ENCODE assay signal across 1 cellular context in the genomic region with DNA sequence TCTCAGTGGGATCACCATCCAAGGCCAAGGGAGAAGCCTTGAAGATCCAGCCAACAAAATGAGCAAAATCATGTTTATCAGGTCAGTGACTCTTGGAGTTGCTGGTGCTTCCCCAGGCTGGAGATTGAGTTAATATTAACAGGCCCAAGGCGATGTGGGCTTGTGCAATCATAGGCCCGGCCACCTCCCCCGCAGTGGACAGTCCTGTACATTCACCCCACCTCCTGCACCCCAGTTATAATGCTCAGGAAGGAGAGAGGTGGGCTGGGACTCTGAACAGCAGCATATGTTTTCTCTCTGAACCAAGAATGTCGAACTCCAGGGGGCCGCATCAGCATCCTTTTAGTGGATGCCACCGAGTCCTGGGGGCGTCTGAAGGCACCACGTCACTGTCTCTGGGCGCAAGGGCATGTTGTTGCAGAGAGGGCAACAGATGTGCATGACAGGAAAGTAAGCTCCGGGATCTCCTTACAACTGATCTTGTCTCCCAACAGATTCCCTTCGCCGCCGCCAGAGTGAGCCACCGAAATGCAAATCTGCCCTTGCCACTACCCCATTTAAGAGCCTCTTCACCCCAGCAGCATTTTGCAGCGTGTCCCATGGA.
TF ChIP-seq lines count a peak whose summit lies in the region.

No MANE protein-coding gene starts in this region.

TF ChIP-seq in HepG2, 621 proteins besides CTCF, POLR2A, EP300 and RAD21 (continues in another document):
- TF ChIP-seq ZNF772 (CRISPR knock-in tag; IDR thresholded peaks at IDR 0.05), result peak; percentile 49; the same call in 1 of the 2 replicates
- peak; percentile 78 for TF ChIP-seq ZNF501 (CRISPR knock-in tag; IDR thresholded peaks at IDR 0.05)
- TF ChIP-seq ZNF773 (CRISPR knock-in tag; IDR thresholded peaks at IDR 0.05; ENCODE audit: borderline replicate concordance), result no peak
- TF ChIP-seq ZNF800 (CRISPR knock-in tag; IDR thresholded peaks at IDR 0.05), result no peak
- TF ChIP-seq SP140L (CRISPR knock-in tag; IDR thresholded peaks at IDR 0.05; ENCODE audit: borderline replicate concordance), result no peak
- no peak for TF ChIP-seq THRA (CRISPR knock-in tag; IDR thresholded peaks at IDR 0.05; ENCODE audit: borderline replicate concordance)
- no peak for TF ChIP-seq ZNF672 (CRISPR knock-in tag; IDR thresholded peaks at IDR 0.05)
- TF ChIP-seq FLYWCH1 (CRISPR knock-in tag; IDR thresholded peaks at IDR 0.05), result no peak
- TF ChIP-seq RXRA (CRISPR knock-in tag; IDR thresholded peaks at IDR 0.05), result peak; percentile 66; the same call in 1 of the 2 replicates
- TF ChIP-seq, protein P1, sequence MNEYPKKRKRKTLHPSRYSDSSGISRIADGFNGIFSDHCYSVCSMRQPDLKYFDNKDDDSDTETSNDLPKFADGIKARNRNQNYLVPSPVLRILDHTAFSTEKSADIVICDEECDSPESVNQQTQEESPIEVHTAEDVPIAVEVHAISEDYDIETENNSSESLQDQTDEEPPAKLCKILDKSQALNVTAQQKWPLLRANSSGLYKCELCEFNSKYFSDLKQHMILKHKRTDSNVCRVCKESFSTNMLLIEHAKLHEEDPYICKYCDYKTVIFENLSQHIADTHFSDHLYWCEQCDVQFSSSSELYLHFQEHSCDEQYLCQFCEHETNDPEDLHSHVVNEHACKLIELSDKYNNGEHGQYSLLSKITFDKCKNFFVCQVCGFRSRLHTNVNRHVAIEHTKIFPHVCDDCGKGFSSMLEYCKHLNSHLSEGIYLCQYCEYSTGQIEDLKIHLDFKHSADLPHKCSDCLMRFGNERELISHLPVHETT (CRISPR knock-in tag; conservative IDR thresholded peaks at IDR 0.05), result 0 out of 2 replicates have a peak, but pooled peaks have one; percentile 49
- TF ChIP-seq MATR3 (CRISPR knock-in tag; IDR thresholded peaks at IDR 0.05), result no peak
- no peak; the same call in 1 of the 2 replicates for TF ChIP-seq ZNF263 (CRISPR knock-in tag; IDR thresholded peaks at IDR 0.05)
- peak; percentile 22; the same call in 1 of the 2 replicates for TF ChIP-seq BRD4 (CRISPR knock-in tag; IDR thresholded peaks at IDR 0.05)
- no peak for TF ChIP-seq IRX3 (CRISPR knock-in tag; IDR thresholded peaks at IDR 0.05; ENCODE audit: borderline replicate concordance, low read depth)
- TF ChIP-seq ATF1 (CRISPR knock-in tag; IDR thresholded peaks at IDR 0.05), result no peak
- TF ChIP-seq JUND (CRISPR knock-in tag; IDR thresholded peaks at IDR 0.05), result peak; percentile 60; the same call in 1 of the 2 replicates
- TF ChIP-seq, protein P2, sequence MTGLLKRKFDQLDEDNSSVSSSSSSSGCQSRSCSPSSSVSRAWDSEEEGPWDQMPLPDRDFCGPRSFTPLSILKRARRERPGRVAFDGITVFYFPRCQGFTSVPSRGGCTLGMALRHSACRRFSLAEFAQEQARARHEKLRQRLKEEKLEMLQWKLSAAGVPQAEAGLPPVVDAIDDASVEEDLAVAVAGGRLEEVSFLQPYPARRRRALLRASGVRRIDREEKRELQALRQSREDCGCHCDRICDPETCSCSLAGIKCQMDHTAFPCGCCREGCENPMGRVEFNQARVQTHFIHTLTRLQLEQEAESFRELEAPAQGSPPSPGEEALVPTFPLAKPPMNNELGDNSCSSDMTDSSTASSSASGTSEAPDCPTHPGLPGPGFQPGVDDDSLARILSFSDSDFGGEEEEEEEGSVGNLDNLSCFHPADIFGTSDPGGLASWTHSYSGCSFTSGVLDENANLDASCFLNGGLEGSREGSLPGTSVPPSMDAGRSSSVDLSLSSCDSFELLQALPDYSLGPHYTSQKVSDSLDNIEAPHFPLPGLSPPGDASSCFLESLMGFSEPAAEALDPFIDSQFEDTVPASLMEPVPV (CRISPR knock-in tag; IDR thresholded peaks at IDR 0.05), result no peak
- TF ChIP-seq ARNT (IDR thresholded peaks at IDR 0.05), result no peak
- TF ChIP-seq KDM6A (CRISPR knock-in tag; IDR thresholded peaks at IDR 0.05; ENCODE audit: low read depth), result peak; percentile 37
- TF ChIP-seq ZNF879 (CRISPR knock-in tag; IDR thresholded peaks at IDR 0.05), result no peak
- TF ChIP-seq TP53 (CRISPR knock-in tag; conservative IDR thresholded peaks at IDR 0.05), result no peak
- TF ChIP-seq ZNF513 (CRISPR knock-in tag; conservative IDR thresholded peaks at IDR 0.05), result no peak
- no peak for TF ChIP-seq RORA (CRISPR knock-in tag; IDR thresholded peaks at IDR 0.05)
- TF ChIP-seq, protein P3, sequence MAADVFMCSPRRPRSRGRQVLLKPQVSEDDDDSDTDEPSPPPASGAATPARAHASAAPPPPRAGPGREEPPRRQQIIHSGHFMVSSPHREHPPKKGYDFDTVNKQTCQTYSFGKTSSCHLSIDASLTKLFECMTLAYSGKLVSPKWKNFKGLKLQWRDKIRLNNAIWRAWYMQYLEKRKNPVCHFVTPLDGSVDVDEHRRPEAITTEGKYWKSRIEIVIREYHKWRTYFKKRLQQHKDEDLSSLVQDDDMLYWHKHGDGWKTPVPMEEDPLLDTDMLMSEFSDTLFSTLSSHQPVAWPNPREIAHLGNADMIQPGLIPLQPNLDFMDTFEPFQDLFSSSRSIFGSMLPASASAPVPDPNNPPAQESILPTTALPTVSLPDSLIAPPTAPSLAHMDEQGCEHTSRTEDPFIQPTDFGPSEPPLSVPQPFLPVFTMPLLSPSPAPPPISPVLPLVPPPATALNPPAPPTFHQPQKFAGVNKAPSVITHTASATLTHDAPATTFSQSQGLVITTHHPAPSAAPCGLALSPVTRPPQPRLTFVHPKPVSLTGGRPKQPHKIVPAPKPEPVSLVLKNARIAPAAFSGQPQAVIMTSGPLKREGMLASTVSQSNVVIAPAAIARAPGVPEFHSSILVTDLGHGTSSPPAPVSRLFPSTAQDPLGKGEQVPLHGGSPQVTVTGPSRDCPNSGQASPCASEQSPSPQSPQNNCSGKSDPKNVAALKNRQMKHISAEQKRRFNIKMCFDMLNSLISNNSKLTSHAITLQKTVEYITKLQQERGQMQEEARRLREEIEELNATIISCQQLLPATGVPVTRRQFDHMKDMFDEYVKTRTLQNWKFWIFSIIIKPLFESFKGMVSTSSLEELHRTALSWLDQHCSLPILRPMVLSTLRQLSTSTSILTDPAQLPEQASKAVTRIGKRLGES (CRISPR knock-in tag; IDR thresholded peaks at IDR 0.05; ENCODE audit: borderline replicate concordance), result 0 out of 2 replicates have a peak, but pooled peaks have one; percentile 29
- TF ChIP-seq ZNF180 (CRISPR knock-in tag; IDR thresholded peaks at IDR 0.05; ENCODE audit: borderline replicate concordance, low read depth), result no peak
- TF ChIP-seq ZNF674 (CRISPR knock-in tag; IDR thresholded peaks at IDR 0.05; ENCODE audit: low read depth), result 0 out of 2 replicates have a peak, but pooled peaks have one; percentile 36
- peak; percentile 95 for TF ChIP-seq SALL1 (CRISPR knock-in tag; IDR thresholded peaks at IDR 0.05)
- no peak for TF ChIP-seq MAZ (IDR thresholded peaks at IDR 0.05; ENCODE audit: borderline replicate concordance, low read depth, low read length)
- peak; percentile 55 for TF ChIP-seq MAZ (CRISPR knock-in tag; IDR thresholded peaks at IDR 0.05; ENCODE audit: low read depth)
- TF ChIP-seq DNMT3B (CRISPR knock-in tag; conservative IDR thresholded peaks at IDR 0.05), result no peak
- TF ChIP-seq ZSCAN25 (CRISPR knock-in tag; IDR thresholded peaks at IDR 0.05), result peak; percentile 44; the same call in 1 of the 2 replicates
- TF ChIP-seq ZC3H13 (CRISPR knock-in tag; IDR thresholded peaks at IDR 0.05), result peak; percentile 54; the same call in 1 of the 2 replicates
- no peak for TF ChIP-seq MIER3 (CRISPR knock-in tag; IDR thresholded peaks at IDR 0.05; ENCODE audit: borderline replicate concordance)
- TF ChIP-seq, protein P4, sequence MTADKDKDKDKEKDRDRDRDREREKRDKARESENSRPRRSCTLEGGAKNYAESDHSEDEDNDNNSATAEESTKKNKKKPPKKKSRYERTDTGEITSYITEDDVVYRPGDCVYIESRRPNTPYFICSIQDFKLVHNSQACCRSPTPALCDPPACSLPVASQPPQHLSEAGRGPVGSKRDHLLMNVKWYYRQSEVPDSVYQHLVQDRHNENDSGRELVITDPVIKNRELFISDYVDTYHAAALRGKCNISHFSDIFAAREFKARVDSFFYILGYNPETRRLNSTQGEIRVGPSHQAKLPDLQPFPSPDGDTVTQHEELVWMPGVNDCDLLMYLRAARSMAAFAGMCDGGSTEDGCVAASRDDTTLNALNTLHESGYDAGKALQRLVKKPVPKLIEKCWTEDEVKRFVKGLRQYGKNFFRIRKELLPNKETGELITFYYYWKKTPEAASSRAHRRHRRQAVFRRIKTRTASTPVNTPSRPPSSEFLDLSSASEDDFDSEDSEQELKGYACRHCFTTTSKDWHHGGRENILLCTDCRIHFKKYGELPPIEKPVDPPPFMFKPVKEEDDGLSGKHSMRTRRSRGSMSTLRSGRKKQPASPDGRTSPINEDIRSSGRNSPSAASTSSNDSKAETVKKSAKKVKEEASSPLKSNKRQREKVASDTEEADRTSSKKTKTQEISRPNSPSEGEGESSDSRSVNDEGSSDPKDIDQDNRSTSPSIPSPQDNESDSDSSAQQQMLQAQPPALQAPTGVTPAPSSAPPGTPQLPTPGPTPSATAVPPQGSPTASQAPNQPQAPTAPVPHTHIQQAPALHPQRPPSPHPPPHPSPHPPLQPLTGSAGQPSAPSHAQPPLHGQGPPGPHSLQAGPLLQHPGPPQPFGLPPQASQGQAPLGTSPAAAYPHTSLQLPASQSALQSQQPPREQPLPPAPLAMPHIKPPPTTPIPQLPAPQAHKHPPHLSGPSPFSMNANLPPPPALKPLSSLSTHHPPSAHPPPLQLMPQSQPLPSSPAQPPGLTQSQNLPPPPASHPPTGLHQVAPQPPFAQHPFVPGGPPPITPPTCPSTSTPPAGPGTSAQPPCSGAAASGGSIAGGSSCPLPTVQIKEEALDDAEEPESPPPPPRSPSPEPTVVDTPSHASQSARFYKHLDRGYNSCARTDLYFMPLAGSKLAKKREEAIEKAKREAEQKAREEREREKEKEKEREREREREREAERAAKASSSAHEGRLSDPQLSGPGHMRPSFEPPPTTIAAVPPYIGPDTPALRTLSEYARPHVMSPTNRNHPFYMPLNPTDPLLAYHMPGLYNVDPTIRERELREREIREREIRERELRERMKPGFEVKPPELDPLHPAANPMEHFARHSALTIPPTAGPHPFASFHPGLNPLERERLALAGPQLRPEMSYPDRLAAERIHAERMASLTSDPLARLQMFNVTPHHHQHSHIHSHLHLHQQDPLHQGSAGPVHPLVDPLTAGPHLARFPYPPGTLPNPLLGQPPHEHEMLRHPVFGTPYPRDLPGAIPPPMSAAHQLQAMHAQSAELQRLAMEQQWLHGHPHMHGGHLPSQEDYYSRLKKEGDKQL (CRISPR knock-in tag; IDR thresholded peaks at IDR 0.05; ENCODE audit: low read depth), result 0 out of 2 replicates have a peak, but pooled peaks have one; percentile 36
- TF ChIP-seq ZNF292 (CRISPR knock-in tag; IDR thresholded peaks at IDR 0.05; ENCODE audit: borderline replicate concordance, low read depth), result peak; percentile 90; the same call in 1 of the 2 replicates
